In genomic region chr18:21955757-21956652, GRCh38 we compare ENCODE assay signal across 8 cellular contexts.
A peak's percentile ranks its signal among the peaks of the same experiment; 100 is the strongest.
DNase-seq lines count a peak whose midpoint lies in the region; ATAC-seq and TF ChIP-seq lines count a peak whose summit lies in the region.

No MANE protein-coding gene starts in this region.

- H3K27ac Mint-ChIP-seq in naive B cell = no peak overlapping the region

- DNase-seq in COLO829 (ENCODE audit: low spot score) (peak; percentile 54), NOMO-1 treated with DMSO at 0.1 percent for 48 hours (lab: John Stamatoyannopoulos, UW; ENCODE audit: unreplicated experiment) (peak; percentile 34), epithelial cell of esophagus (ENCODE audit: low read depth) (peak; percentile 71), naive B cell (peak; percentile 50)
- peak; percentile 36 for DNase-seq in activated CD8-positive, alpha-beta memory T cell treated with anti-CD3 and anti-CD28 coated beads, Interleukin-2, amount 50 U/mL, for 1 hour (ENCODE audit: extremely low read depth)
- DNase-seq in stimulated activated CD8-positive, alpha-beta memory T cell treated with anti-CD3 and anti-CD28 coated beads, Interleukin-7, amount 100 ng/mL, for 48 hours (ENCODE audit: extremely low read depth in 1 of 2, low read depth in 1 of 2) = peak; percentile 39 to 64

- no peak overlapping the region for H3K4me3 Mint-ChIP-seq in naive B cell

- peaks cover 0 to 7% (median 2%) of the 10 kb centered on the region in 7 donors for H3K9me3 Mint-ChIP-seq in naive B cell

- no peak overlapping the region for H3K4me3 ChIP-seq in epithelial cell of esophagus (ENCODE audit: low read length)

- no peaks in the 10 kb centered on the region for H3K36me3 Mint-ChIP-seq in naive B cell

- TF ChIP-seq CTCF in epithelial cell of esophagus (IDR thresholded peaks at IDR 0.05; ENCODE audit: insufficient read depth, low read depth, low read length, missing control alignments) = peak; percentile 99

- peak; percentile 97 for ATAC-seq in GM19463 (IDR thresholded peaks at IDR 0.05; ENCODE audit: unreplicated experiment)
- ATAC-seq in HG03558 (IDR thresholded peaks at IDR 0.05; ENCODE audit: extremely low read depth, unreplicated experiment) = peak; percentile 59
- peak; percentile 69 to 79 for ATAC-seq in naive B cell (ENCODE audit: low read depth in 2 of 2)

- peaks cover 7 to 12% (median 8%) of the 10 kb centered on the region in 3 donors for H3K27me3 Mint-ChIP-seq in naive B cell

- no peaks in the 10 kb centered on the region for H3K4me1 Mint-ChIP-seq in naive B cell
